In the genomic region with DNA sequence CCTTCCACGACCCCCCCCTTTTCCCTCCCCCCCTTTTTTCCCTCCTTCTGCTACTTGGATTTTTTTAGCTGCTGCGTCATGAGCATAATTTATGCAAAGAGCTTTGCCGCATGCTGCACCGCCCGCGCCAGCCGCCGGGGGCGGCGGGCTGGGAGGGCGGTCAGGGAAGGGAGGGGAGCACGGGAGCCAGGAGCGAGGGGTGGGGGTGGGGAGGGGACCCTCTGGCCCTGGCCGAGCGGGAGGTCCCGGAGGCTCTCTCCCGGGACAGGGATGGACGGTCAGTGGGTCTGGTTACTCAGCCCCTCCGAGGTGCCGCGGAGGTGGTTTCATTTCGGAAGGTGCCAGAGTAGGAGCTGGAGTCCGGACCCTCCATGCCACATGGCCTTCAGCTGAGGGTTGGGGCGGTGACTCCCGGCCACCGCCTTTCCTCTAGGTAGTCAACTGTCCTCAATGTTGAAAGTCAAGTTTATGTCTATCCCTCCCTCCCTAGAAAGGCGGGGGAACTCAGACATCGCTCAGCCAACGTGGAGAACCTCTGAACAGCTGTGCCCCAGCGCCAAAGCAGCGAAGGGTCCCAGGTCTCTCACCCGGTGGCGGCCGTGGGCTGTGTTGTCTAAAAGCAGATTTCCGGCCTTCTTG, we compare ENCODE assay signal across 1 cellular context.
TF ChIP-seq lines count a peak whose summit lies in the region.

Gene POU6F1, minus strand, starts transcription at position 95 of the 639 bp plus-strand sequence. CDS start 11,226 bp downstream, outside the sequence.

TF ChIP-seq in SK-N-SH, 30 proteins besides CTCF, POLR2A, EP300 and RAD21 (continued from another document):
- TF ChIP-seq TAF1 (IDR thresholded peaks at IDR 0.05; ENCODE audit: borderline replicate concordance, low read depth, low read length), result 0 out of 2 replicates have a peak, but pooled peaks have one; percentile 42
